ENCODE assay signal across 9 cellular contexts in genomic region chr5:104412649-104413240, GRCh38.
DNase-seq lines count a peak whose midpoint lies in the region; ATAC-seq and TF ChIP-seq lines count a peak whose summit lies in the region.
"Had no signal": no experiment of that assay in that cellular context is flagged by ENCODE, and none has a peak within 500 bp of the region (broad histone marks: within the 10 kb centered on the region; RNA-seq: fewer than 3 reads in every experiment).

No MANE protein-coding gene starts in this region.

- peak; percentile 49 for ATAC-seq in GM21723 (IDR thresholded peaks at IDR 0.05; ENCODE audit: unreplicated experiment)

- H3K4me3 ChIP-seq in MG63 (no peak overlapping the region), brain microvascular endothelial cell (ENCODE audit: low read depth, low read length) (no peak overlapping the region), Peyer's patch (no peak overlapping the region)
- H3K4me3 ChIP-seq: SJSA1 had no signal

- no peaks in the 10 kb centered on the region for H3K27me3 Mint-ChIP-seq in osteocyte (ENCODE audit: unreplicated experiment)

- H3K27me3 ChIP-seq in MG63: no peaks in the 10 kb centered on the region
- no peaks in the 10 kb centered on the region for H3K27me3 ChIP-seq in brain microvascular endothelial cell (replicated peaks)
- H3K27me3 ChIP-seq in Peyer's patch: no peaks in the 10 kb centered on the region
- H3K27me3 ChIP-seq: SJSA1 had no signal

- in situ Hi-C loops in brain microvascular endothelial cell (cut with HindIII; ENCODE audit: low pct_ligation_motif_present, low sequenced_read_pairs): no loop called here

- no peaks in the 10 kb centered on the region for H3K36me3 Mint-ChIP-seq in osteocyte (ENCODE audit: unreplicated experiment)

- no peaks in the 10 kb centered on the region for H3K4me1 ChIP-seq in Peyer's patch
- H3K4me1 ChIP-seq: SJSA1 had no signal

- DNase-seq in DMS53 (lab: John Stamatoyannopoulos, UW) (peak; percentile 76), MG63 (peak; percentile 28), brain microvascular endothelial cell (peak; percentile 57), osteocyte (ENCODE audit: extremely low spot score, unreplicated experiment) (no peak), NCI-H1694 (lab: John Stamatoyannopoulos, UW) (no peak), CD1c-positive myeloid dendritic cell (ENCODE audit: extremely low spot score) (no peak), Peyer's patch (no peak)

- no peaks in the 10 kb centered on the region for H3K36me3 ChIP-seq in MG63
- H3K36me3 ChIP-seq in brain microvascular endothelial cell (replicated peaks): no peaks in the 10 kb centered on the region
- H3K36me3 ChIP-seq in Peyer's patch: no peaks in the 10 kb centered on the region
- H3K36me3 ChIP-seq: SJSA1 had no signal

- H3K9me3 ChIP-seq in MG63 (no peaks in the 10 kb centered on the region), Peyer's patch (no peaks in the 10 kb centered on the region)
- H3K9me3 ChIP-seq: SJSA1 had no signal

- TF ChIP-seq POLR2A in Peyer's patch (IDR thresholded peaks at IDR 0.05): no peak

- no peak overlapping the region for H3K27ac ChIP-seq in brain microvascular endothelial cell
- no peak overlapping the region for H3K27ac ChIP-seq in Peyer's patch
- H3K27ac ChIP-seq: SJSA1 had no signal

- no peak overlapping the region for H3K27ac Mint-ChIP-seq in osteocyte (ENCODE audit: unreplicated experiment)

- peak; percentile 89 for TF ChIP-seq CTCF in brain microvascular endothelial cell (IDR thresholded peaks at IDR 0.05; ENCODE audit: low read depth, low read length, missing control alignments)
- TF ChIP-seq CTCF in osteocyte (IDR thresholded peaks at IDR 0.05): peak; percentile 60
- TF ChIP-seq CTCF in Peyer's patch (IDR thresholded peaks at IDR 0.05): no peak

- peaks cover 9% of the 10 kb centered on the region for H3K9me3 Mint-ChIP-seq in osteocyte (ENCODE audit: unreplicated experiment)

- H3K4me1 Mint-ChIP-seq in osteocyte (ENCODE audit: unreplicated experiment): peaks cover 4% of the 10 kb centered on the region

- no peak overlapping the region for H3K4me3 Mint-ChIP-seq in osteocyte (ENCODE audit: unreplicated experiment)

Comparison
In these comparisons a context has a peak if more than half of its experiments do, and no peak if none do; other contexts are left out.
1. DNase-seq: peak in DMS53 (single experiment), MG63 (single experiment) and brain microvascular endothelial cell (single experiment); none in osteocyte (single experiment), NCI-H1694 (single experiment), CD1c-positive myeloid dendritic cell (single experiment) and Peyer's patch (0 of 3).
2. CTCF ChIP-seq: peak in brain microvascular endothelial cell (single experiment) and osteocyte (single experiment); none in Peyer's patch (0 of 6).